In genomic region chr9:108535526-108535925, GRCh38 we compare ENCODE assay signal across 1 cellular context.
TF ChIP-seq lines count a peak whose summit lies in the region.

No MANE protein-coding gene starts in this region.

TF ChIP-seq in WTC11, 78 proteins besides CTCF, POLR2A, EP300 and RAD21 (continued from another document):
- TF ChIP-seq AFF4 (CRISPR knock-in tag; IDR thresholded peaks at IDR 0.05; ENCODE audit: borderline replicate concordance) (no peak), RORB (CRISPR knock-in tag; IDR thresholded peaks at IDR 0.05) (no peak), JAZF1 (CRISPR knock-in tag; IDR thresholded peaks at IDR 0.05) (no peak), ZNF232 (CRISPR knock-in tag; IDR thresholded peaks at IDR 0.05) (no peak), NR3C1 (CRISPR knock-in tag; conservative IDR thresholded peaks at IDR 0.05; ENCODE audit: low read depth) (no peak), TP53 (CRISPR knock-in tag; IDR thresholded peaks at IDR 0.05) (no peak)
TF ChIP-seq in WTC11: peak in this region for 0.
